13 cellular contexts compared by ENCODE assay signal in the genomic region with DNA sequence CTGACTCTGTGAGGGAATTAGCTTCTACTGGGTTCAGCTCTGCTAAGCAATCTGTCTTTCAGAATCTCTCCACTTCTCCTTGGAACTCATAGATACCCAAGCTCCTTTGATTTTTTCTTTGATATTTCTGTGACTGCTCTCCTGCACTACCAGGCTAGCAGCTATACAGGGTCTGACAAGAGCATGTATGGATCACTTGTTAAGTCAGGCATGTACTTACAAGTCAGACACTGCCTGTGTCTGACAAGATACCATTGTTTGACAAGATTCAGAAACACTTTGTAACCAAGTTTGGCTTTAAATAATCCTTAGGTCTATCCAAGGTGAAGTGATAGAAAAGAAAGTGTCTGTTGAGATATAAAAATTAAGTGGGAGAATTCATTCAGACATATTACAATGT.
DNase-seq lines count a peak whose midpoint lies in the region; ATAC-seq and TF ChIP-seq lines count a peak whose summit lies in the region.
"Had no signal": no experiment of that assay in that cellular context is flagged by ENCODE, and none has a peak within 500 bp of the region (broad histone marks: within the 10 kb centered on the region; RNA-seq: fewer than 3 reads in every experiment).

No MANE protein-coding gene starts in this region.

- intact Hi-C loops in CD4-positive, alpha-beta memory T cell (cut with micrococcal nuclease), result no loop called here

- no peaks in the 10 kb centered on the region for H3K9me3 ChIP-seq in CD4-positive, alpha-beta memory T cell (ENCODE audit: control insufficient read depth in 1 of 2, low read length in 2 of 2)
- H3K9me3 ChIP-seq in smooth muscle cell (replicated peaks; ENCODE audit: low read depth), result no peaks in the 10 kb centered on the region

- peaks cover 0 to 3% (median 0%) of the 10 kb centered on the region in 8 donors for H3K9me3 Mint-ChIP-seq in CD4-positive, alpha-beta memory T cell
- H3K9me3 Mint-ChIP-seq: activated naive CD8-positive, alpha-beta T cell treated with anti-CD3 and anti-CD28 coated beads, Interleukin-2, amount 10 ng/mL, durations not matched to agents 7 days and 5 days; nephron progenitor cell had no signal

- no peaks in the 10 kb centered on the region for H3K27me3 ChIP-seq in CD4-positive, alpha-beta memory T cell (ENCODE audit: insufficient read depth, low read length)
- H3K27me3 ChIP-seq in smooth muscle cell (ENCODE audit: low read depth), result no peaks in the 10 kb centered on the region

- ATAC-seq in GM18867 (IDR thresholded peaks at IDR 0.05; ENCODE audit: unreplicated experiment) (no peak), GM18520 (IDR thresholded peaks at IDR 0.05; ENCODE audit: unreplicated experiment) (no peak)
- ATAC-seq: left lobe of liver had no signal

- H3K27me3 Mint-ChIP-seq in CD4-positive, alpha-beta memory T cell, result no peaks in the 10 kb centered on the region
- H3K27me3 Mint-ChIP-seq: activated naive CD8-positive, alpha-beta T cell treated with anti-CD3 and anti-CD28 coated beads, Interleukin-2, amount 10 ng/mL, durations not matched to agents 7 days and 5 days had no signal

- H3K4me3 Mint-ChIP-seq in CD4-positive, alpha-beta memory T cell, result peak overlapping the region in 2 of 8 donors; percentile 10 to 61
- H3K4me3 Mint-ChIP-seq: activated naive CD8-positive, alpha-beta T cell treated with anti-CD3 and anti-CD28 coated beads, Interleukin-2, amount 10 ng/mL, durations not matched to agents 7 days and 5 days; nephron progenitor cell had no signal

- POLR2A ChIA-PET in CD4-positive, alpha-beta memory T cell (lab: Charles Lee; ENCODE audit: partially characterized antibody), result interaction anchor here (0.8 to 2.3 kb wide), 3 partner anchors 21 to 56 kb away, joined by 3 to 14 read pairs (median 12); no protein-coding TSS in a partner anchor

- CTCF ChIA-PET in CD4-positive, alpha-beta memory T cell (lab: Charles Lee; ENCODE audit: partially characterized antibody), result interaction anchor here (1.3 to 4.5 kb wide), 4 partner anchors 8 to 58 kb away, joined by 3 to 23 read pairs (median 5); no protein-coding TSS in a partner anchor

- no peak overlapping the region for H2AFZ ChIP-seq in smooth muscle cell (ENCODE audit: low read depth)

- no peaks in the 10 kb centered on the region for H3K79me2 ChIP-seq in smooth muscle cell (ENCODE audit: low read depth)

- H3K4me1 ChIP-seq in CD4-positive, alpha-beta memory T cell (ENCODE audit: insufficient read depth, low read length), result peaks cover 53% of the 10 kb centered on the region
- H3K4me1 ChIP-seq in smooth muscle cell (ENCODE audit: low read depth), result peaks cover 7% of the 10 kb centered on the region

- no peak for DNase-seq in CD4-positive, alpha-beta memory T cell
- DNase-seq in NCI-H82 treated with DMSO at 0.1 percent for 48 hours (lab: John Stamatoyannopoulos, UW; ENCODE audit: unreplicated experiment) (peak; percentile 28), epithelial cell of esophagus (ENCODE audit: low read depth) (peak; percentile 81), smooth muscle cell (lab: John Stamatoyannopoulos, UW; ENCODE audit: unreplicated experiment) (no peak), NCI-H2107 (lab: John Stamatoyannopoulos, UW) (no peak), SW 1271 (lab: John Stamatoyannopoulos, UW) (no peak)
- DNase-seq: activated naive CD8-positive, alpha-beta T cell treated with anti-CD3 and anti-CD28 coated beads, Interleukin-2, amount 10 ng/mL, durations not matched to agents 7 days and 5 days; AML-193; nephron progenitor cell had no signal

- TF ChIP-seq CTCF in epithelial cell of esophagus (IDR thresholded peaks at IDR 0.05; ENCODE audit: insufficient read depth, low read depth, low read length, missing control alignments) (no peak), smooth muscle cell (IDR thresholded peaks at IDR 0.05; ENCODE audit: borderline replicate concordance, insufficient read depth, poor library complexity, severe bottlenecking) (no peak)

- no peaks in the 10 kb centered on the region for H3K36me3 Mint-ChIP-seq in CD4-positive, alpha-beta memory T cell

- H3K9ac ChIP-seq in smooth muscle cell (ENCODE audit: low read depth), result no peak overlapping the region

- H3K27ac ChIP-seq in CD4-positive, alpha-beta memory T cell (ENCODE audit: low read depth, low read length), result no peak overlapping the region
- peak overlapping the region; percentile 8 for H3K27ac ChIP-seq in smooth muscle cell (ENCODE audit: low read depth)
- H3K27ac ChIP-seq: SK-N-MC had no signal

- no peaks in the 10 kb centered on the region for H4K20me1 ChIP-seq in smooth muscle cell (ENCODE audit: low read depth)

- H3K4me1 Mint-ChIP-seq in CD4-positive, alpha-beta memory T cell, result peaks cover 37 to 63% (median 48%) of the 10 kb centered on the region in 4 donors

- no peaks in the 10 kb centered on the region for H3F3A ChIP-seq in smooth muscle cell (ENCODE audit: low read depth)

- H3K4me2 ChIP-seq in smooth muscle cell, result peak overlapping the region; percentile 20

- no peak overlapping the region for H3K4me3 ChIP-seq in CD4-positive, alpha-beta memory T cell (ENCODE audit: low read length in 2 of 2)
- H3K4me3 ChIP-seq in epithelial cell of esophagus (ENCODE audit: low read length) (no peak overlapping the region), smooth muscle cell (no peak overlapping the region)
- H3K4me3 ChIP-seq: SK-N-MC had no signal

- peak overlapping the region; percentile 9 to 76 (median 33) for H3K27ac Mint-ChIP-seq in CD4-positive, alpha-beta memory T cell
- H3K27ac Mint-ChIP-seq: activated naive CD8-positive, alpha-beta T cell treated with anti-CD3 and anti-CD28 coated beads, Interleukin-2, amount 10 ng/mL, durations not matched to agents 7 days and 5 days; nephron progenitor cell had no signal

- no peaks in the 10 kb centered on the region for H3K36me3 ChIP-seq in CD4-positive, alpha-beta memory T cell (ENCODE audit: insufficient read depth, low read length)
- no peaks in the 10 kb centered on the region for H3K36me3 ChIP-seq in smooth muscle cell (ENCODE audit: low read depth)

Comparison
In these comparisons a context has a peak if more than half of its experiments do, and no peak if none do; other contexts are left out.
1. DNase-seq: peak in NCI-H82 treated with DMSO at 0.1 percent for 48 hours (single experiment) and epithelial cell of esophagus (single experiment); none in CD4-positive, alpha-beta memory T cell (0 of 5), smooth muscle cell (single experiment), NCI-H2107 (single experiment) and SW 1271 (0 of 2).